In genomic region chr18:46555724-46556123, GRCh38 we compare ENCODE assay signal across 9 cellular contexts.
DNase-seq lines count a peak whose midpoint lies in the region; ATAC-seq and TF ChIP-seq lines count a peak whose summit lies in the region.
"Had no signal": no experiment of that assay in that cellular context is flagged by ENCODE, and none has a peak within 500 bp of the region (broad histone marks: within the 10 kb centered on the region; RNA-seq: fewer than 3 reads in every experiment).

No MANE protein-coding gene starts in this region.

- H3K27ac ChIP-seq in VCaP, result no peak overlapping the region

- DNase-seq in EL (peak; percentile 13), HEK293T (ENCODE audit: extremely low spot score) (peak; percentile 30), kidney epithelial cell (ENCODE audit: low read depth) (no peak)
- DNase-seq in stimulated activated naive CD4-positive, alpha-beta T cell (lab: John Stamatoyannopoulos, UW), result no peak

- H3K4me3 ChIP-seq in kidney epithelial cell (ENCODE audit: low read depth, low read length), result no peak overlapping the region
- H3K4me3 ChIP-seq: mucosa of descending colon had no signal

- no peaks in the 10 kb centered on the region for H3K36me3 ChIP-seq in kidney epithelial cell (ENCODE audit: control insufficient read depth, insufficient read depth, low read length)

- ATAC-seq in HG03097 (IDR thresholded peaks at IDR 0.05; ENCODE audit: low FRiP score, unreplicated experiment) (no peak), HG03378 (IDR thresholded peaks at IDR 0.05; ENCODE audit: unreplicated experiment) (no peak)
- ATAC-seq: mucosa of descending colon, T-cell had no signal

- no peaks in the 10 kb centered on the region for H3K27me3 ChIP-seq in kidney epithelial cell (ENCODE audit: control insufficient read depth, insufficient read depth, low read length)

- TF ChIP-seq CTCF in VCaP (conservative IDR thresholded peaks at IDR 0.05) (peak; percentile 30), kidney epithelial cell (IDR thresholded peaks at IDR 0.05; ENCODE audit: insufficient read depth, low read length, poor library complexity, severe bottlenecking) (peak; percentile 39)

- POLR2A ChIA-PET in HEK293T (lab: Yijun Ruan, JAX), result no interaction called here

- CTCF ChIA-PET in HEK293T (lab: Yijun Ruan, JAX), result interaction anchor here (0.6 to 1.0 kb wide), 3 partner anchors 17 to 651 kb away, joined by 3 to 4 read pairs (median 4); no protein-coding TSS in a partner anchor

TF ChIP-seq in HEK293T, 16 proteins besides CTCF, POLR2A, EP300 and RAD21:
- TF ChIP-seq FOXK2 (IDR thresholded peaks at IDR 0.05) (no peak), LEF1 (IDR thresholded peaks at IDR 0.05; ENCODE audit: borderline replicate concordance) (no peak), ZNF384 (IDR thresholded peaks at IDR 0.05) (no peak), SP1 (IDR thresholded peaks at IDR 0.05) (no peak), ELF4 (IDR thresholded peaks at IDR 0.05) (no peak), FOXM1 (IDR thresholded peaks at IDR 0.05; ENCODE audit: borderline replicate concordance) (no peak), HDGF (IDR thresholded peaks at IDR 0.05; ENCODE audit: borderline replicate concordance) (no peak), BHLHE40 (IDR thresholded peaks at IDR 0.05; ENCODE audit: borderline replicate concordance) (no peak), CTBP1 (IDR thresholded peaks at IDR 0.05; ENCODE audit: borderline replicate concordance) (no peak), FOXA1 (IDR thresholded peaks at IDR 0.05) (no peak), TARDBP (IDR thresholded peaks at IDR 0.05) (no peak), NFRKB (IDR thresholded peaks at IDR 0.05) (no peak), L3MBTL2 (conservative IDR thresholded peaks at IDR 0.05) (no peak), ARNT (IDR thresholded peaks at IDR 0.05) (no peak)
- TF ChIP-seq, protein P1, sequence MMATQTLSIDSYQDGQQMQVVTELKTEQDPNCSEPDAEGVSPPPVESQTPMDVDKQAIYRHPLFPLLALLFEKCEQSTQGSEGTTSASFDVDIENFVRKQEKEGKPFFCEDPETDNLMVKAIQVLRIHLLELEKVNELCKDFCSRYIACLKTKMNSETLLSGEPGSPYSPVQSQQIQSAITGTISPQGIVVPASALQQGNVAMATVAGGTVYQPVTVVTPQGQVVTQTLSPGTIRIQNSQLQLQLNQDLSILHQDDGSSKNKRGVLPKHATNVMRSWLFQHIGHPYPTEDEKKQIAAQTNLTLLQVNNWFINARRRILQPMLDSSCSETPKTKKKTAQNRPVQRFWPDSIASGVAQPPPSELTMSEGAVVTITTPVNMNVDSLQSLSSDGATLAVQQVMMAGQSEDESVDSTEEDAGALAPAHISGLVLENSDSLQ (IDR thresholded peaks at IDR 0.05), result no peak

Comparison
In these comparisons a context has a peak if more than half of its experiments do, and no peak if none do; other contexts are left out.
1. DNase-seq: peak in EL (single experiment) and HEK293T (single experiment); none in kidney epithelial cell (single experiment) and stimulated activated naive CD4-positive, alpha-beta T cell (0 of 6).